In genomic region chr5:609506-609905, GRCh38 we compare ENCODE assay signal across 16 cellular contexts.
"Had no signal": no experiment of that assay in that cellular context is flagged by ENCODE, and none has a peak within 500 bp of the region (broad histone marks: within the 10 kb centered on the region; RNA-seq: fewer than 3 reads in every experiment).

No MANE protein-coding gene starts in this region.

- H3K9me3 Mint-ChIP-seq: immature natural killer cell; natural killer cell treated with Interleukin-12 subunit alpha and Interleukin-12 subunit beta and Interleukin-15 and Interleukin-18, amount 100 ng/mL, for 72 hours; stimulated activated naive CD8-positive, alpha-beta T cell treated with anti-CD3 and anti-CD28 coated beads, Interleukin-15, Interleukin-2, amounts not matched to agents 100 ng/mL and 50 ng/mL, for 24 hours had no signal

- ATAC-seq: lower lobe of right lung; natural killer cell treated with Interleukin-12 subunit alpha and Interleukin-12 subunit beta and Interleukin-15 and Interleukin-18, amount 100 ng/mL, for 72 hours; stimulated activated memory B cell treated with anti-CD40 and anti-IgM and Interleukin-4, amounts not matched to agents 10 μg/mL and 1 μg/mL and 100 μg/mL, for 72 hours; upper lobe of right lung had no signal

- DNase-seq: dermis blood vessel endothelial cell; esophagus squamous epithelium; foreskin fibroblast; immature natural killer cell; left ventricle myocardium inferior; lower lobe of right lung; midbrain; stimulated activated CD4-positive, alpha-beta T cell treated with anti-CD3 and anti-CD28 coated beads, Interleukin-15, amount 100 ng/mL, for 24 hours; stimulated activated CD4-positive, alpha-beta T cell treated with anti-CD3 and anti-CD28 coated beads, Interleukin-1b, Interleukin-23, amount 100 ng/mL, for 48 hours; stimulated activated CD4-positive, alpha-beta T cell treated with anti-CD3 and anti-CD28 coated beads, Interleukin-4, amount 100 ng/mL, for 24 hours; testis; upper lobe of right lung had no signal

- H3K27ac Mint-ChIP-seq: immature natural killer cell; memory B cell; natural killer cell treated with Interleukin-12 subunit alpha and Interleukin-12 subunit beta and Interleukin-15 and Interleukin-18, amount 100 ng/mL, for 72 hours; stimulated activated memory B cell treated with anti-CD40 and anti-IgM and Interleukin-4, amounts not matched to agents 10 μg/mL and 1 μg/mL and 100 μg/mL, for 72 hours; stimulated activated naive CD8-positive, alpha-beta T cell treated with anti-CD3 and anti-CD28 coated beads, Interleukin-15, Interleukin-2, amounts not matched to agents 100 ng/mL and 50 ng/mL, for 24 hours had no signal

- H3K36me3 Mint-ChIP-seq: immature natural killer cell had no signal

- H3K4me3 Mint-ChIP-seq: stimulated activated memory B cell treated with anti-CD40 and anti-IgM and Interleukin-4, amounts not matched to agents 10 μg/mL and 1 μg/mL and 100 μg/mL, for 72 hours; stimulated activated naive CD8-positive, alpha-beta T cell treated with anti-CD3 and anti-CD28 coated beads, Interleukin-15, Interleukin-2, amounts not matched to agents 100 ng/mL and 50 ng/mL, for 24 hours had no signal
